18 cellular contexts compared by ENCODE assay signal in the genomic region with DNA sequence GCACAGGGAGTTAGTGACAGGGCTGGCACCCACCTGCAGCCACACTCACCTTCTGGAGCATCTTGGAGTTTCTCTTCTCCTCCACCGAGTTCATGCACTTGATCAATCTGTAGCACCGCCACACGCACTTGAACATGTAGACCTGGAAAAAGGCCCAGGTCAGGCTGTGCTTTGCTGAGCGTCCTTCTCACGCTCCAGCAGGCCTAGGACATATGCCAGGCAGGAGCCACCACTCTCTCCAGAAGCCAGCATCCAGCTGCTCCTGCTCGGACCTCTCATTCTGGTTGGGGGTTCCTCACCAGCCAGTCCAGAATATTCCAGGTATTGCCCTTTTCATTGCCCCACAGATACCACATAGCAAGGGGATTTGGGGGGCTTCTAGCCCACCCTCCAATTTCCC. TPM values are rescaled to one million over a fixed set of nuclear protein-coding genes. Genes with fewer than 3 reads are reported as not detected.
A peak's percentile ranks its signal among the peaks of the same experiment; 100 is the strongest.
DNase-seq lines count a peak whose midpoint lies in the region; ATAC-seq, FAIRE-seq and TF ChIP-seq lines count a peak whose summit lies in the region.
"Had no signal": no experiment of that assay in that cellular context is flagged by ENCODE, and none has a peak within 500 bp of the region (broad histone marks: within the 10 kb centered on the region; RNA-seq: fewer than 3 reads in every experiment).

No MANE protein-coding gene starts in this region.

- BruUV-seq in K562 (replicated peaks; lab: Mats Ljungman, UMichigan): no TSS peak

- CTCF ChIA-PET in K562 (lab: Yijun Ruan, JAX; ENCODE audit: low intra/inter-chr PET ratio): no interaction called here

- POLR2A ChIA-PET in K562 (lab: Yijun Ruan, JAX): interaction anchor here (1.4 kb wide), 2 partner anchors 9 to 43 kb away, joined by 4 to 5 read pairs; no protein-coding TSS in a partner anchor

- H3K4me2 ChIP-seq in K562 (ENCODE audit: insufficient read depth, low read length): no peak overlapping the region
- H3K4me2 ChIP-seq: KMS-11 had no signal

- H3K4me1 Mint-ChIP-seq in activated T-cell treated with anti-CD3 and anti-CD28 coated beads, Interleukin-2, amount 50 U/mL, for 24 hours (ENCODE audit: low read depth): peaks cover 41% of the 10 kb centered on the region
- peaks cover 43% of the 10 kb centered on the region for H3K4me1 Mint-ChIP-seq in activated T-cell treated with anti-CD3 and anti-CD28 coated beads, Interleukin-2, amount 50 U/mL, for 72 hours (ENCODE audit: low read depth)
- H3K4me1 Mint-ChIP-seq in stimulated activated effector memory CD8-positive, alpha-beta T cell treated with anti-CD3 and anti-CD28 coated beads, Interleukin-12 subunit alpha, Interleukin-12 subunit beta, amount 100 ng/mL, for 72 hours: peaks cover 66% of the 10 kb centered on the region

- FAIRE-seq in K562 (lab: Jason Lieb, UNC): no peak

- no peak overlapping the region; the same call in 2 of the 3 replicates for H3K27ac ChIP-seq in K562 (ENCODE audit: extremely low read depth, low read depth, low read length)
- H3K27ac ChIP-seq in gastroesophageal sphincter: no peak overlapping the region
- H3K27ac ChIP-seq: epithelial cell of prostate, KMS-11 had no signal

- H3K27me3 Mint-ChIP-seq in activated T-cell treated with anti-CD3 and anti-CD28 coated beads, Interleukin-2, amount 50 U/mL, for 24 hours: no peaks in the 10 kb centered on the region
- H3K27me3 Mint-ChIP-seq in activated T-cell treated with anti-CD3 and anti-CD28 coated beads, Interleukin-2, amount 50 U/mL, for 72 hours (ENCODE audit: low read depth): no peaks in the 10 kb centered on the region
- H3K27me3 Mint-ChIP-seq: dendritic cell treated with granulocyte-macrophage colony-stimulating factor and Interleukin-4, amounts not matched to agents 40 ng/mL and 50 ng/mL, for 4 days had no signal

- no peak for TF ChIP-seq RAD21 in K562 (CRISPR knock-in tag; conservative IDR thresholded peaks at IDR 0.05 in 1 of 2, IDR thresholded peaks at IDR 0.05 in 1 of 2)

- TF ChIP-seq CTCF in K562 (IDR thresholded peaks at IDR 0.05 in 2 of 3, conservative IDR thresholded peaks at IDR 0.05 in 1 of 3; ENCODE audit: insufficient read depth in 2 of 3, low read depth in 1 of 3, low read length in 3 of 3) (no peak), gastroesophageal sphincter (IDR thresholded peaks at IDR 0.05) (no peak)

- DNase-seq in activated T-cell treated with anti-CD3 and anti-CD28 coated beads, Interleukin-2, amount 50 U/mL, for 24 hours: no peak
- DNase-seq in activated T-cell treated with anti-CD3 and anti-CD28 coated beads, Interleukin-2, amount 50 U/mL, for 72 hours: no peak
- DNase-seq in K562 (ENCODE audit: extremely low read depth in 1 of 4, low spot score in 3 of 4) (no peak), head of caudate nucleus (no peak)
- no peak for DNase-seq in stimulated activated effector memory CD8-positive, alpha-beta T cell treated with anti-CD3 and anti-CD28 coated beads, Interleukin-12 subunit alpha, Interleukin-12 subunit beta, amount 100 ng/mL, for 72 hours (ENCODE audit: low spot score in 2 of 2)
- DNase-seq in effector CD8-positive, alpha-beta T cell (lab: John Stamatoyannopoulos, UW): no peak
- DNase-seq: activated CD4-positive, alpha-beta T cell treated with anti-CD3 and anti-CD28 coated beads, Interleukin-2, amount 50 U/mL, for 48 hours; Calu3; foreskin melanocyte; H7; NCI-H1048; NCI-H2227 treated with DMSO at 0.1 percent for 48 hours had no signal

- no peak for TF ChIP-seq EP300 in K562 (IDR thresholded peaks at IDR 0.05; ENCODE audit: low read length)
- TF ChIP-seq EP300 in gastroesophageal sphincter (IDR thresholded peaks at IDR 0.05): no peak

- peaks cover 37 to 55% of the 10 kb centered on the region in 2 experiments for H3K4me1 ChIP-seq in K562 (replicated peaks in 1 of 2; ENCODE audit: control insufficient read depth in 2 of 2, insufficient read depth in 2 of 2, low read length in 2 of 2)
- H3K4me1 ChIP-seq in gastroesophageal sphincter: peaks cover 0 to 4% (median 0%) of the 10 kb centered on the region in 3 donors

- peaks cover 9% of the 10 kb centered on the region for H3K9me3 ChIP-seq in K562 (replicated peaks; ENCODE audit: control insufficient read depth, insufficient read depth, low read depth, low read length)
- no peaks in the 10 kb centered on the region for H3K9me3 ChIP-seq in gastroesophageal sphincter

- ATAC-seq in activated T-cell treated with anti-CD3 and anti-CD28 coated beads, Interleukin-2, amount 50 U/mL, for 72 hours (replicated peaks in 1 of 2): no peak
- no peak for ATAC-seq in K562
- ATAC-seq in stimulated activated effector memory CD8-positive, alpha-beta T cell treated with anti-CD3 and anti-CD28 coated beads, Interleukin-12 subunit alpha, Interleukin-12 subunit beta, amount 100 ng/mL, for 72 hours: no peak
- no peak for ATAC-seq in gastroesophageal sphincter
- ATAC-seq: left lobe of liver had no signal

- H3K9me3 Mint-ChIP-seq in activated T-cell treated with anti-CD3 and anti-CD28 coated beads, Interleukin-2, amount 50 U/mL, for 24 hours: no peaks in the 10 kb centered on the region
- no peaks in the 10 kb centered on the region for H3K9me3 Mint-ChIP-seq in activated T-cell treated with anti-CD3 and anti-CD28 coated beads, Interleukin-2, amount 50 U/mL, for 72 hours
- no peaks in the 10 kb centered on the region for H3K9me3 Mint-ChIP-seq in stimulated activated effector memory CD8-positive, alpha-beta T cell treated with anti-CD3 and anti-CD28 coated beads, Interleukin-12 subunit alpha, Interleukin-12 subunit beta, amount 100 ng/mL, for 72 hours
- H3K9me3 Mint-ChIP-seq: dendritic cell treated with granulocyte-macrophage colony-stimulating factor and Interleukin-4, amounts not matched to agents 40 ng/mL and 50 ng/mL, for 4 days had no signal

- peak; percentile 28 for TF ChIP-seq POLR2A in GM15510 (IDR thresholded peaks at IDR 0.05; ENCODE audit: borderline replicate concordance, extremely low read depth, insufficient read length)
- no peak for TF ChIP-seq POLR2A in K562 (conservative IDR thresholded peaks at IDR 0.05)
- no peak for TF ChIP-seq POLR2A in gastroesophageal sphincter (IDR thresholded peaks at IDR 0.05)

- peak overlapping the region; percentile 76 for H3K27ac Mint-ChIP-seq in activated T-cell treated with anti-CD3 and anti-CD28 coated beads, Interleukin-2, amount 50 U/mL, for 24 hours
- H3K27ac Mint-ChIP-seq in activated T-cell treated with anti-CD3 and anti-CD28 coated beads, Interleukin-2, amount 50 U/mL, for 72 hours: no peak overlapping the region
- H3K27ac Mint-ChIP-seq in stimulated activated effector memory CD8-positive, alpha-beta T cell treated with anti-CD3 and anti-CD28 coated beads, Interleukin-12 subunit alpha, Interleukin-12 subunit beta, amount 100 ng/mL, for 72 hours: peak overlapping the region; percentile 95
- H3K27ac Mint-ChIP-seq: dendritic cell treated with granulocyte-macrophage colony-stimulating factor and Interleukin-4, amounts not matched to agents 40 ng/mL and 50 ng/mL, for 4 days had no signal

- 74% methylated on average over 6 of the region's 6 CpGs for WGBS in K562 (ENCODE audit: insufficient coverage, low coverage, missing lambda C conversion rate)
- WGBS in gastroesophageal sphincter (ENCODE audit: low coverage in 1 of 2), 2 donors: 85% methylated on average over 5 of the region's 6 CpGs; no CpG with 5 or more reads in 1 of the 2 donors

- H4K20me1 ChIP-seq in K562 (replicated peaks; ENCODE audit: control insufficient read depth, insufficient read depth, low read length): no peaks in the 10 kb centered on the region

- H2AFZ ChIP-seq in K562 (ENCODE audit: low read depth, low read length): no peak overlapping the region

- H3K9me1 ChIP-seq in K562 (ENCODE audit: control insufficient read depth, insufficient read depth, low read length): no peaks in the 10 kb centered on the region

- no peaks in the 10 kb centered on the region for H3K79me2 ChIP-seq in K562 (ENCODE audit: control insufficient read depth, insufficient read depth, low read length)

- H3K27me3 ChIP-seq in K562 (ENCODE audit: control insufficient read depth in 2 of 2, insufficient read depth in 2 of 2, low read length in 2 of 2) (no peaks in the 10 kb centered on the region), gastroesophageal sphincter (peaks cover 7% of the 10 kb centered on the region)

- H3K4me3 ChIP-seq in K562 (no peak overlapping the region), gastroesophageal sphincter (no peak overlapping the region)

- peaks cover 79% of the 10 kb centered on the region for H3K36me3 Mint-ChIP-seq in activated T-cell treated with anti-CD3 and anti-CD28 coated beads, Interleukin-2, amount 50 U/mL, for 24 hours (ENCODE audit: low read depth)
- peaks cover 16 to 40% of the 10 kb centered on the region in 2 donors for H3K36me3 Mint-ChIP-seq in activated T-cell treated with anti-CD3 and anti-CD28 coated beads, Interleukin-2, amount 50 U/mL, for 72 hours (ENCODE audit: insufficient read depth in 2 of 2)
- peaks cover 100% of the 10 kb centered on the region for H3K36me3 Mint-ChIP-seq in stimulated activated effector memory CD8-positive, alpha-beta T cell treated with anti-CD3 and anti-CD28 coated beads, Interleukin-12 subunit alpha, Interleukin-12 subunit beta, amount 100 ng/mL, for 72 hours

- in situ Hi-C loops in K562 (cut with MboI): no loop called here

- no peak overlapping the region for H3K9ac ChIP-seq in K562 (ENCODE audit: insufficient read depth in 1 of 2, low read depth in 2 of 2, low read length in 2 of 2)
- H3K9ac ChIP-seq: KMS-11 had no signal

- no peak overlapping the region for H3K4me3 Mint-ChIP-seq in activated T-cell treated with anti-CD3 and anti-CD28 coated beads, Interleukin-2, amount 50 U/mL, for 24 hours
- no peak overlapping the region for H3K4me3 Mint-ChIP-seq in activated T-cell treated with anti-CD3 and anti-CD28 coated beads, Interleukin-2, amount 50 U/mL, for 72 hours
- no peak overlapping the region for H3K4me3 Mint-ChIP-seq in stimulated activated effector memory CD8-positive, alpha-beta T cell treated with anti-CD3 and anti-CD28 coated beads, Interleukin-12 subunit alpha, Interleukin-12 subunit beta, amount 100 ng/mL, for 72 hours
- H3K4me3 Mint-ChIP-seq: dendritic cell treated with granulocyte-macrophage colony-stimulating factor and Interleukin-4, amounts not matched to agents 40 ng/mL and 50 ng/mL, for 4 days had no signal

- intact Hi-C loops in K562 (cut with micrococcal nuclease) (no loop called here), head of caudate nucleus (cut with DNase I) (no loop called here)

- H3K36me3 ChIP-seq in K562 (ENCODE audit: control insufficient read depth, insufficient read depth, low read length) (peaks cover 5% of the 10 kb centered on the region; the same call in 2 of the 3 replicates), gastroesophageal sphincter (peaks cover 0 to 5% of the 10 kb centered on the region in 2 donors)

RNA-seq across cellular contexts. Expression of gene MATN1, which starts 11.7 kb away (rescaled TPM):
- total RNA-seq in activated T-cell treated with anti-CD3 and anti-CD28 coated beads, Interleukin-2, amount 50 U/mL, for 72 hours: 1 to 10 TPM; 1.0 to 1.2 TPM
- total RNA-seq in K562 (2011; cell fraction: chromatin; rRNA removed; ENCODE audit: low replicate concordance): 2.0 and 5.9 TPM in 2 replicates
- 4.5 and 5.4 TPM in 2 replicates for total RNA-seq in K562 (2011; cell fraction: nucleolus; rRNA removed)
- 2.7 and 4.0 TPM in 2 replicates for total RNA-seq in K562 (2011; cell fraction: nucleoplasm; rRNA removed)
- total RNA-seq in K562 (2014; rRNA removed): 1.8 and 1.9 TPM in 2 replicates
- total RNA-seq in K562 (2014; rRNA removed; fragmentation: Illumina TruSeq; extraction: Trizol): 0.45 and 0.51 TPM in 2 replicates
- 0.79 and 1.2 TPM in 2 replicates for total RNA-seq in K562 (2015; rRNA removed; fragmentation: Illumina TruSeq; extraction: Trizol)
- 1.8 and 2.3 TPM in 2 replicates for total RNA-seq in K562 (2021)
- polyA plus RNA-seq in K562 (2011; rRNA removed): 0.89 and 1.5 TPM in 2 replicates
- 0.78 and 2.4 TPM in 2 replicates for polyA plus RNA-seq in K562 (2011; cell fraction: cytosol; rRNA removed)
- 3.5 and 9.8 TPM in 2 replicates for polyA plus RNA-seq in K562 (2011; cell fraction: nucleus; rRNA removed)
- polyA plus RNA-seq in K562 (2012): 1.9 and 2.4 TPM in 2 replicates
- 1.1 and 1.6 TPM in 2 replicates for polyA plus RNA-seq in K562 (2014; fragmentation: Illumina TruSeq; extraction: Trizol)
- under 1 TPM; 0.10 to 0.18 TPM for polyA plus RNA-seq in K562 (2014; fragmentation: Nextera tagmentation; extraction: Ambion mirVana)
- 1.6 and 3.6 TPM in 2 replicates for polyA plus RNA-seq in K562 (2014; rRNA removed)
- polyA minus RNA-seq in K562 (2011; rRNA and poly(A)+ RNA removed): 0.48 and 0.88 TPM in 2 replicates
- polyA minus RNA-seq in K562 (2011; cell fraction: cytosol; rRNA and poly(A)+ RNA removed): 1.4 and 1.6 TPM in 2 replicates
- polyA minus RNA-seq in K562 (2011; cell fraction: nucleus; rRNA and poly(A)+ RNA removed): 1.4 and 3.4 TPM in 2 replicates
- total RNA-seq in gastroesophageal sphincter: not detected
- total RNA-seq: Calu3, left lobe of liver had no signal

RNA-seq across cellular contexts. Expression of gene LAPTM5, which starts 22.4 kb away (rescaled TPM):
- total RNA-seq in activated T-cell treated with anti-CD3 and anti-CD28 coated beads, Interleukin-2, amount 50 U/mL, for 72 hours: 100 to 1,000 TPM; 220 to 281 TPM
- 11.2 and 16.2 TPM in 2 replicates for total RNA-seq in K562 (2011; cell fraction: chromatin; rRNA removed; ENCODE audit: low replicate concordance)
- 19.8 and 22.9 TPM in 2 replicates for total RNA-seq in K562 (2011; cell fraction: nucleolus; rRNA removed)
- total RNA-seq in K562 (2011; cell fraction: nucleoplasm; rRNA removed): 20.3 and 27.1 TPM in 2 replicates
- total RNA-seq in K562 (2014; rRNA removed) (10.7 and 12.3 TPM in 2 replicates), K562 (2014; rRNA removed; fragmentation: Illumina TruSeq; extraction: Trizol) (11.7 and 13.2 TPM in 2 replicates), K562 (2015; rRNA removed; fragmentation: Illumina TruSeq; extraction: Trizol) (44.3 and 44.7 TPM in 2 replicates), K562 (2021) (30.3 and 33.8 TPM in 2 replicates), gastroesophageal sphincter (10 to 100 TPM in 3 of 4 donors, 1 to 10 TPM in 1; 8.9 to 75.4 (median 40.4) TPM)
- polyA plus RNA-seq in K562 (2011; rRNA removed) (42.5 and 418 TPM in 2 replicates), K562 (2014; fragmentation: Illumina TruSeq; extraction: Trizol) (44.5 and 47.3 TPM in 2 replicates), K562 (2014; fragmentation: Nextera tagmentation; extraction: Ambion mirVana) (1 to 10 TPM; 2.4 to 4.8 TPM), K562 (2014; rRNA removed) (20.3 and 22.2 TPM in 2 replicates)
- polyA plus RNA-seq in K562 (2011; cell fraction: cytosol; rRNA removed): 103 and 599 TPM in 2 replicates
- polyA plus RNA-seq in K562 (2011; cell fraction: nucleus; rRNA removed): 41.2 and 275 TPM in 2 replicates
- 63.5 and 133 TPM in 2 replicates for polyA plus RNA-seq in K562 (2012)
- polyA minus RNA-seq in K562 (2011; rRNA and poly(A)+ RNA removed): 72.1 and 524 TPM in 2 replicates
- polyA minus RNA-seq in K562 (2011; cell fraction: cytosol; rRNA and poly(A)+ RNA removed): 41.0 and 310 TPM in 2 replicates
- polyA minus RNA-seq in K562 (2011; cell fraction: nucleus; rRNA and poly(A)+ RNA removed): 7.7 and 80.9 TPM in 2 replicates
- total RNA-seq: Calu3 had no signal
